ENCODE assay signal across 1 cellular context in the genomic region with DNA sequence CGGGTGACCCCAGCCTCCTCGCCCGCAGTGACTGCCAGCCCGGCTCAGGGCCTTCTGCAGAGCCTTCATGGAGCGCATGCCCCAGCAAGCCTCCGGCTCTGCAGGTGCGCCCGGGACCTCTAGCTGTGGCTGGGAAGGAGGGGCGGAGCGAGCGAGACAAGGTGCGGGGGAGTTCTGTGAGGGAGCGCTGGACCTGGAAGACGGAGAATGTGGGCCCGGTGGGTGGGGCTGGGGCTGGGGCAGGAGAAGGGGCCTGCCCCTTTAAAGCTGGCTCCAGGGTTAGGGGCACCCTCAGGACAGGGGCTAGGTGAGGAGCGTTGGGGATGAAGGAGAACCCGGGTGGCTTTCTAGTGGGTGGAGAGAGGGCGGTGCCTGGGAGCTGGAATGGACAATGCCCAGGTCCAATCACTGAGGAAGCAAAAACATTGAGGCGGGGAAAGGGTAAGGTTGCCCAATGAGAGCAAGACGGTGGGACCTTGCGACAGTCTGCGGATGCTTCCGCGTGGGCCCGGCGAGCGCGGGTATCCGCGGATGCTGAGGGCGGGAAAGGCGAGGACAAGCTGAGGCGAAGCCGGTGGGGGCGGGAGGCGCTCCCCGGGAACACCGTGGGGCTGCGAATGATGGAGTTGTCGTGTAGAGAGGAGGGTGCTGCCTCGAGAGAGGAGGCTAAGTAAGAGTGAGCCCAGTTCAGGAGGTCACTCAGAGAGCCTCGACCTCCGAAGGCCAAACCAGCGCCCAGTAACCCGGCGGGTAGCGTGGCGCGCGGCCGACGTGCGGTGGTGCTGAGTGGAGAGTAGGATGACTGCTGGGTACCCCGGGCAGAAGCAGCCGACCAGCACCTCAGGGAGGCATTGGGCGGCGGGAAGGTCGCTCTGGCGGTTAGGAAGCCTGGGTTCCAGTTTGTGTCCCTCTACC.
TF ChIP-seq lines count a peak whose summit lies in the region.

Gene GLS2, minus strand, starts transcription at position 121 of the 915 bp plus-strand sequence. Its CDS starts 43 bp downstream, at position 78.

TF ChIP-seq in WTC11, 78 proteins besides CTCF, POLR2A, EP300 and RAD21 (continued from another document and continues in another):
- TF ChIP-seq FOXP4 (CRISPR knock-in tag; IDR thresholded peaks at IDR 0.05) (peak; percentile 99), RORB (CRISPR knock-in tag; IDR thresholded peaks at IDR 0.05) (no peak), ZNF512 (CRISPR knock-in tag; IDR thresholded peaks at IDR 0.05; ENCODE audit: borderline replicate concordance) (0 out of 2 replicates have a peak, but pooled peaks have one; percentile 74), FOXK1 (CRISPR knock-in tag; IDR thresholded peaks at IDR 0.05) (peak; percentile 96), ZSCAN18 (CRISPR knock-in tag; IDR thresholded peaks at IDR 0.05) (no peak), TEAD1 (CRISPR knock-in tag; IDR thresholded peaks at IDR 0.05) (peak; percentile 98), ATF3 (CRISPR knock-in tag; conservative IDR thresholded peaks at IDR 0.05) (peak; percentile 84), TEAD4 (CRISPR knock-in tag; IDR thresholded peaks at IDR 0.05) (peak; percentile 94), ETV6 (CRISPR knock-in tag; IDR thresholded peaks at IDR 0.05) (peak; percentile 99), FOXJ3 (CRISPR knock-in tag; IDR thresholded peaks at IDR 0.05; ENCODE audit: borderline replicate concordance) (peak; percentile 91), STAT6 (CRISPR knock-in tag; conservative IDR thresholded peaks at IDR 0.05; ENCODE audit: low read depth) (no peak), PRRX2 (CRISPR knock-in tag; IDR thresholded peaks at IDR 0.05) (no peak), ZNF138 (CRISPR knock-in tag; conservative IDR thresholded peaks at IDR 0.05) (peak; percentile 96), TP53 (CRISPR knock-in tag; IDR thresholded peaks at IDR 0.05) (peak; percentile 95), CBFB (CRISPR knock-in tag; IDR thresholded peaks at IDR 0.05; ENCODE audit: low read depth) (no peak; the same call in 1 of the 2 replicates), RELA (CRISPR knock-in tag; IDR thresholded peaks at IDR 0.05; ENCODE audit: borderline replicate concordance) (peak; percentile 97), ZNF232 (CRISPR knock-in tag; IDR thresholded peaks at IDR 0.05) (peak; percentile 98), OVOL2 (CRISPR knock-in tag; IDR thresholded peaks at IDR 0.05; ENCODE audit: borderline replicate concordance) (no peak)
- TF ChIP-seq, protein P1, sequence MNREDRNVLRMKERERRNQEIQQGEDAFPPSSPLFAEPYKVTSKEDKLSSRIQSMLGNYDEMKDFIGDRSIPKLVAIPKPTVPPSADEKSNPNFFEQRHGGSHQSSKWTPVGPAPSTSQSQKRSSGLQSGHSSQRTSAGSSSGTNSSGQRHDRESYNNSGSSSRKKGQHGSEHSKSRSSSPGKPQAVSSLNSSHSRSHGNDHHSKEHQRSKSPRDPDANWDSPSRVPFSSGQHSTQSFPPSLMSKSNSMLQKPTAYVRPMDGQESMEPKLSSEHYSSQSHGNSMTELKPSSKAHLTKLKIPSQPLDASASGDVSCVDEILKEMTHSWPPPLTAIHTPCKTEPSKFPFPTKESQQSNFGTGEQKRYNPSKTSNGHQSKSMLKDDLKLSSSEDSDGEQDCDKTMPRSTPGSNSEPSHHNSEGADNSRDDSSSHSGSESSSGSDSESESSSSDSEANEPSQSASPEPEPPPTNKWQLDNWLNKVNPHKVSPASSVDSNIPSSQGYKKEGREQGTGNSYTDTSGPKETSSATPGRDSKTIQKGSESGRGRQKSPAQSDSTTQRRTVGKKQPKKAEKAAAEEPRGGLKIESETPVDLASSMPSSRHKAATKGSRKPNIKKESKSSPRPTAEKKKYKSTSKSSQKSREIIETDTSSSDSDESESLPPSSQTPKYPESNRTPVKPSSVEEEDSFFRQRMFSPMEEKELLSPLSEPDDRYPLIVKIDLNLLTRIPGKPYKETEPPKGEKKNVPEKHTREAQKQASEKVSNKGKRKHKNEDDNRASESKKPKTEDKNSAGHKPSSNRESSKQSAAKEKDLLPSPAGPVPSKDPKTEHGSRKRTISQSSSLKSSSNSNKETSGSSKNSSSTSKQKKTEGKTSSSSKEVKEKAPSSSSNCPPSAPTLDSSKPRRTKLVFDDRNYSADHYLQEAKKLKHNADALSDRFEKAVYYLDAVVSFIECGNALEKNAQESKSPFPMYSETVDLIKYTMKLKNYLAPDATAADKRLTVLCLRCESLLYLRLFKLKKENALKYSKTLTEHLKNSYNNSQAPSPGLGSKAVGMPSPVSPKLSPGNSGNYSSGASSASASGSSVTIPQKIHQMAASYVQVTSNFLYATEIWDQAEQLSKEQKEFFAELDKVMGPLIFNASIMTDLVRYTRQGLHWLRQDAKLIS (CRISPR knock-in tag; IDR thresholded peaks at IDR 0.05; ENCODE audit: borderline replicate concordance): peak; percentile 92; the same call in 1 of the 2 replicates
- TF ChIP-seq, protein P2, sequence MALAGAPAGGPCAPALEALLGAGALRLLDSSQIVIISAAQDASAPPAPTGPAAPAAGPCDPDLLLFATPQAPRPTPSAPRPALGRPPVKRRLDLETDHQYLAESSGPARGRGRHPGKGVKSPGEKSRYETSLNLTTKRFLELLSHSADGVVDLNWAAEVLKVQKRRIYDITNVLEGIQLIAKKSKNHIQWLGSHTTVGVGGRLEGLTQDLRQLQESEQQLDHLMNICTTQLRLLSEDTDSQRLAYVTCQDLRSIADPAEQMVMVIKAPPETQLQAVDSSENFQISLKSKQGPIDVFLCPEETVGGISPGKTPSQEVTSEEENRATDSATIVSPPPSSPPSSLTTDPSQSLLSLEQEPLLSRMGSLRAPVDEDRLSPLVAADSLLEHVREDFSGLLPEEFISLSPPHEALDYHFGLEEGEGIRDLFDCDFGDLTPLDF (CRISPR knock-in tag; IDR thresholded peaks at IDR 0.05): peak; percentile 96
- TF ChIP-seq, protein P3, sequence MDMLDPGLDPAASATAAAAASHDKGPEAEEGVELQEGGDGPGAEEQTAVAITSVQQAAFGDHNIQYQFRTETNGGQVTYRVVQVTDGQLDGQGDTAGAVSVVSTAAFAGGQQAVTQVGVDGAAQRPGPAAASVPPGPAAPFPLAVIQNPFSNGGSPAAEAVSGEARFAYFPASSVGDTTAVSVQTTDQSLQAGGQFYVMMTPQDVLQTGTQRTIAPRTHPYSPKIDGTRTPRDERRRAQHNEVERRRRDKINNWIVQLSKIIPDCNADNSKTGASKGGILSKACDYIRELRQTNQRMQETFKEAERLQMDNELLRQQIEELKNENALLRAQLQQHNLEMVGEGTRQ (CRISPR knock-in tag; IDR thresholded peaks at IDR 0.05): no peak
- TF ChIP-seq, protein P4, sequence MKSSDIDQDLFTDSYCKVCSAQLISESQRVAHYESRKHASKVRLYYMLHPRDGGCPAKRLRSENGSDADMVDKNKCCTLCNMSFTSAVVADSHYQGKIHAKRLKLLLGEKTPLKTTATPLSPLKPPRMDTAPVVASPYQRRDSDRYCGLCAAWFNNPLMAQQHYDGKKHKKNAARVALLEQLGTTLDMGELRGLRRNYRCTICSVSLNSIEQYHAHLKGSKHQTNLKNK (CRISPR knock-in tag; IDR thresholded peaks at IDR 0.05): no peak
- TF ChIP-seq, protein P5, sequence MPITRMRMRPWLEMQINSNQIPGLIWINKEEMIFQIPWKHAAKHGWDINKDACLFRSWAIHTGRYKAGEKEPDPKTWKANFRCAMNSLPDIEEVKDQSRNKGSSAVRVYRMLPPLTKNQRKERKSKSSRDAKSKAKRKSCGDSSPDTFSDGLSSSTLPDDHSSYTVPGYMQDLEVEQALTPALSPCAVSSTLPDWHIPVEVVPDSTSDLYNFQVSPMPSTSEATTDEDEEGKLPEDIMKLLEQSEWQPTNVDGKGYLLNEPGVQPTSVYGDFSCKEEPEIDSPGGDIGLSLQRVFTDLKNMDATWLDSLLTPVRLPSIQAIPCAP (CRISPR knock-in tag; IDR thresholded peaks at IDR 0.05): peak; percentile 98
- TF ChIP-seq, protein P6, sequence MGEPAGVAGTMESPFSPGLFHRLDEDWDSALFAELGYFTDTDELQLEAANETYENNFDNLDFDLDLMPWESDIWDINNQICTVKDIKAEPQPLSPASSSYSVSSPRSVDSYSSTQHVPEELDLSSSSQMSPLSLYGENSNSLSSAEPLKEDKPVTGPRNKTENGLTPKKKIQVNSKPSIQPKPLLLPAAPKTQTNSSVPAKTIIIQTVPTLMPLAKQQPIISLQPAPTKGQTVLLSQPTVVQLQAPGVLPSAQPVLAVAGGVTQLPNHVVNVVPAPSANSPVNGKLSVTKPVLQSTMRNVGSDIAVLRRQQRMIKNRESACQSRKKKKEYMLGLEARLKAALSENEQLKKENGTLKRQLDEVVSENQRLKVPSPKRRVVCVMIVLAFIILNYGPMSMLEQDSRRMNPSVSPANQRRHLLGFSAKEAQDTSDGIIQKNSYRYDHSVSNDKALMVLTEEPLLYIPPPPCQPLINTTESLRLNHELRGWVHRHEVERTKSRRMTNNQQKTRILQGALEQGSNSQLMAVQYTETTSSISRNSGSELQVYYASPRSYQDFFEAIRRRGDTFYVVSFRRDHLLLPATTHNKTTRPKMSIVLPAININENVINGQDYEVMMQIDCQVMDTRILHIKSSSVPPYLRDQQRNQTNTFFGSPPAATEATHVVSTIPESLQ (CRISPR knock-in tag; IDR thresholded peaks at IDR 0.05): peak; percentile 84
- TF ChIP-seq, protein P7, sequence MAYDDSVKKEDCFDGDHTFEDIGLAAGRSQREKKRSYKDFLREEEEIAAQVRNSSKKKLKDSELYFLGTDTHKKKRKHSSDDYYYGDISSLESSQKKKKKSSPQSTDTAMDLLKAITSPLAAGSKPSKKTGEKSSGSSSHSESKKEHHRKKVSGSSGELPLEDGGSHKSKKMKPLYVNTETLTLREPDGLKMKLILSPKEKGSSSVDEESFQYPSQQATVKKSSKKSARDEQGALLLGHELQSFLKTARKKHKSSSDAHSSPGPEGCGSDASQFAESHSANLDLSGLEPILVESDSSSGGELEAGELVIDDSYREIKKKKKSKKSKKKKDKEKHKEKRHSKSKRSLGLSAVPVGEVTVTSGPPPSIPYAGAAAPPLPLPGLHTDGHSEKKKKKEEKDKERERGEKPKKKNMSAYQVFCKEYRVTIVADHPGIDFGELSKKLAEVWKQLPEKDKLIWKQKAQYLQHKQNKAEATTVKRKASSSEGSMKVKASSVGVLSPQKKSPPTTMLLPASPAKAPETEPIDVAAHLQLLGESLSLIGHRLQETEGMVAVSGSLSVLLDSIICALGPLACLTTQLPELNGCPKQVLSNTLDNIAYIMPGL (CRISPR knock-in tag; IDR thresholded peaks at IDR 0.05): 0 out of 2 replicates have a peak, but pooled peaks have one; percentile 71
